Comparison of ENCODE assay signal across 9 cellular contexts in the genomic region with DNA sequence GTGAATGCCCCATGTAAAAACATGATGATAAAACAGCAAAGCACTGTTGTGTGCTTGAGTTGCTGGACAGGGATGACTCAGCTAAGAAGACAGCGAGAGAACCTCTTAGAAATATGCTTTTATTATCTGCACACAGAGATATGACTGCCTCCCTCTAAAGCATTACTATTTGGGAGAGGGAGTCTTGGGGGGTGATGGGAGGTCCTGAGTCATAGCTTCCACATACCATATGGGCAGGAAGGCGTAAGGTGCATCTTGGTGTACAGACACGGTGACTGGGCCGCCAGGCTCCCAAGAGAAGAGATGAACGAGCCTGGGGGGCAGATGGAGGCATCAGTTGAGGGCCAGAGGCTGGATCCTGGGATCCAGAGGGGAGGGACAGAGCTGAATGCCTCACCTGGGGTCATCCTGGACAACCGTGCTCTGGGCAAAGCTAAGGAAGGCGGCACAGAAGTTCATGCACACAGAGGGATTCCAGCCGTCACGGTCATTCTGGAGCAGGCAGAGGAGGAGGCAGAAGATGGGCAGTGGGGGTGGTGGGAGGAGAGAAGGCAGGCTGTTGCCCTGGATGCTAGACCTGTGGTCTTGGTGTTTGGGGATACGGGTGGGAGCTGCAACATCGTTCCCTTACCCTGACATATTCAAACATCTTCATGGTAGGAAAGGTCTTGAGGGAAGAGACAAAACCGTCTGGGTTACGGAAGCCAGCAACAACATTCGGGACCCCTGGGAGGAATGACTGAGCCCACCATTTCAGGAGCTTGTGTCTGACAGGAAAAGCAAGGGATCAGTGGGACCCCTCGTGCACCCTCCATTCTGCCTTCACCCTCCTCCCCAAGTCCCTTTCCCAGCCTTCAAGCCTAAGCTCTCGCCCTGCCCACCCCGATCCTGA. TPM values are rescaled to one million over a fixed set of nuclear protein-coding genes. Genes with fewer than 3 reads are reported as not detected.
DNase-seq lines count a peak whose midpoint lies in the region; ATAC-seq, FAIRE-seq and TF ChIP-seq lines count a peak whose summit lies in the region.
"Had no signal": no experiment of that assay in that cellular context is flagged by ENCODE, and none has a peak within 500 bp of the region (broad histone marks: within the 10 kb centered on the region; RNA-seq: fewer than 3 reads in every experiment).

No MANE protein-coding gene starts in this region.

- peaks cover 2% of the 10 kb centered on the region for H3K27me3 Mint-ChIP-seq in IgD-negative memory B cell
- no peaks in the 10 kb centered on the region for H3K27me3 Mint-ChIP-seq in MCF 10A (ENCODE audit: insufficient read depth, unreplicated experiment)

- no peak for TF ChIP-seq EP300 in neural cell (conservative IDR thresholded peaks at IDR 0.05; ENCODE audit: poor library complexity, severe bottlenecking)

- H3K9ac ChIP-seq in neural cell (ENCODE audit: low read length) = peak overlapping the region; percentile 93

- H3K4me1 Mint-ChIP-seq in IgD-negative memory B cell (peaks cover 0 to 23% (median 20%) of the 10 kb centered on the region in 3 donors), MCF 10A (ENCODE audit: insufficient read depth, unreplicated experiment) (peaks cover 21% of the 10 kb centered on the region)

- peaks cover 36% of the 10 kb centered on the region for H3K36me3 ChIP-seq in BE2C
- no peaks in the 10 kb centered on the region for H3K36me3 ChIP-seq in neural cell (ENCODE audit: insufficient read depth, low read length)
- peaks cover 15 to 29% of the 10 kb centered on the region in 2 donors for H3K36me3 ChIP-seq in small intestine (ENCODE audit: control insufficient read depth in 2 of 2, insufficient read depth in 2 of 2, low read length in 2 of 2)
- peaks cover 0 to 17% of the 10 kb centered on the region in 2 donors for H3K36me3 ChIP-seq in body of pancreas (replicated peaks in 1 of 2; ENCODE audit: insufficient read depth in 1 of 2, low read depth in 2 of 2)

- peak overlapping the region; percentile 60 to 98 (median 84) for H3K4me3 Mint-ChIP-seq in IgD-negative memory B cell
- H3K4me3 Mint-ChIP-seq in MCF 10A (ENCODE audit: unreplicated experiment) = peak overlapping the region; percentile 80

- DNase-seq in BE2C (no peak), MCF 10A (ENCODE audit: unreplicated experiment) (no peak), small intestine (no peak), NCI-H146 treated with DMSO at 0.1 percent for 48 hours (lab: John Stamatoyannopoulos, UW; ENCODE audit: unreplicated experiment) (no peak), NCI-H774 (lab: John Stamatoyannopoulos, UW) (no peak), body of pancreas (no peak)

- CTCF ChIA-PET in MCF 10A (lab: Yijun Ruan, JAX) = interaction anchor here (0.5 to 3.9 kb wide), 8 partner anchors 10 to 1604 kb away, joined by 3 to 14 read pairs (median 3); no protein-coding TSS in a partner anchor

- no peak for FAIRE-seq in small intestine (lab: Jason Lieb, UNC)

- H3K27me3 ChIP-seq in BE2C = no peaks in the 10 kb centered on the region
- H3K27me3 ChIP-seq in neural cell (ENCODE audit: insufficient read depth, low read depth, low read length) = no peaks in the 10 kb centered on the region
- no peaks in the 10 kb centered on the region for H3K27me3 ChIP-seq in small intestine (ENCODE audit: control insufficient read depth in 2 of 2, insufficient read depth in 2 of 2, low read length in 2 of 2)
- H3K27me3 ChIP-seq in body of pancreas = no peaks in the 10 kb centered on the region

- no peaks in the 10 kb centered on the region for H3K9me2 ChIP-seq in neural cell (ENCODE audit: insufficient read depth, low read length)

- H3K4me3 ChIP-seq in BE2C (ENCODE audit: low read depth, low read length) = peak overlapping the region; percentile 82
- H3K4me3 ChIP-seq in neural cell (ENCODE audit: low read length) = peak overlapping the region; percentile 95
- H3K4me3 ChIP-seq in small intestine (ENCODE audit: low read depth in 1 of 2, low read length in 2 of 2) = no peak overlapping the region
- no peak overlapping the region for H3K4me3 ChIP-seq in body of pancreas
- H3K4me3 ChIP-seq: lung had no signal

- TF ChIP-seq CTCF in BE2C (IDR thresholded peaks at IDR 0.05; ENCODE audit: low read depth, low read length) = no peak
- TF ChIP-seq CTCF in MCF 10A (IDR thresholded peaks at IDR 0.05; ENCODE audit: unreplicated experiment) = no peak
- no peak for TF ChIP-seq CTCF in neural cell (IDR thresholded peaks at IDR 0.05; ENCODE audit: poor library complexity, severe bottlenecking)
- no peak for TF ChIP-seq CTCF in body of pancreas (IDR thresholded peaks at IDR 0.05)

- H3K4me2 ChIP-seq in neural cell (ENCODE audit: low read length) = no peak overlapping the region

- H3K27ac ChIP-seq in neural cell (ENCODE audit: low read length) = no peak overlapping the region
- H3K27ac ChIP-seq in small intestine (ENCODE audit: low read depth in 1 of 2, low read length in 1 of 2) = no peak overlapping the region
- H3K27ac ChIP-seq in body of pancreas = peak overlapping the region in 2 of 4 donors; percentile 95

- TF ChIP-seq POLR2A in body of pancreas (IDR thresholded peaks at IDR 0.05) = no peak

- H3K9me3 Mint-ChIP-seq in IgD-negative memory B cell (no peaks in the 10 kb centered on the region), MCF 10A (ENCODE audit: unreplicated experiment) (no peaks in the 10 kb centered on the region)

- H3K9me3 ChIP-seq in BE2C (no peaks in the 10 kb centered on the region), neural cell (ENCODE audit: low read length) (no peaks in the 10 kb centered on the region), small intestine (ENCODE audit: control insufficient read depth, low read depth) (no peaks in the 10 kb centered on the region), body of pancreas (no peaks in the 10 kb centered on the region)

- POLR2A ChIA-PET in MCF 10A (lab: Yijun Ruan, JAX) = interaction anchor here (0.6 to 6.9 kb wide), 11 partner anchors 8 to 309 kb away, joined by 3 to 109 read pairs (median 9); partner anchors contain the start of genes ATF6B, C6orf47, CFB and EHMT2

- TF ChIP-seq RAD21 in neural cell (conservative IDR thresholded peaks at IDR 0.05) = no peak

- H3K36me3 Mint-ChIP-seq in IgD-negative memory B cell (peaks cover 9% of the 10 kb centered on the region), MCF 10A (ENCODE audit: insufficient read depth, unreplicated experiment) (peaks cover 85% of the 10 kb centered on the region)

- intact Hi-C loops in MCF 10A (cut with micrococcal nuclease) (loop anchor here (10.0 kb wide), 1 partner anchor 185 kb away; the partner anchor contains the start of genes PPT2 and PRRT1), body of pancreas (cut with DNase I) (no loop called here)

- H3K27ac Mint-ChIP-seq in IgD-negative memory B cell = peak overlapping the region; percentile 86 to 100 (median 99)
- peak overlapping the region; percentile 100 for H3K27ac Mint-ChIP-seq in MCF 10A (ENCODE audit: low read depth, unreplicated experiment)

- no peak overlapping the region for H2AFZ ChIP-seq in neural cell (ENCODE audit: low read depth, low read length)

- peaks cover 22% of the 10 kb centered on the region for H3K79me2 ChIP-seq in neural cell (replicated peaks; ENCODE audit: insufficient read depth, low read length)

- H3K4me1 ChIP-seq in BE2C (no peaks in the 10 kb centered on the region), small intestine (ENCODE audit: control insufficient read depth in 2 of 2, insufficient read depth in 1 of 2, low read depth in 1 of 2, low read length in 1 of 2) (peaks cover 2 to 7% of the 10 kb centered on the region in 2 donors), body of pancreas (peaks cover 30% of the 10 kb centered on the region)

- no TSS peak for BruUV-seq in MCF 10A (replicated peaks; lab: Mats Ljungman, UMichigan)

- ATAC-seq in body of pancreas = no peak

- WGBS in small intestine, 3 donors = 77 to 81% (median 78%) methylated on average over 17 of the region's 17 CpGs
- 67 to 74% methylated on average over 17 of the region's 17 CpGs for WGBS in body of pancreas, 2 donors

- H3F3A ChIP-seq in neural cell (ENCODE audit: insufficient read depth, low read length, poor library complexity, severe bottlenecking) = no peaks in the 10 kb centered on the region

- no peaks in the 10 kb centered on the region for H4K20me1 ChIP-seq in neural cell (ENCODE audit: insufficient read depth)

TF ChIP-seq in neural cell, 6 proteins besides CTCF, POLR2A, EP300 and RAD21 (continues in another document):
- TF ChIP-seq SMC3 (conservative IDR thresholded peaks at IDR 0.05; ENCODE audit: poor library complexity) (no peak), POLR2AphosphoS5 (IDR thresholded peaks at IDR 0.05) (no peak), MXI1 (conservative IDR thresholded peaks at IDR 0.05; ENCODE audit: poor library complexity, severe bottlenecking) (no peak), TAF1 (IDR thresholded peaks at IDR 0.05; ENCODE audit: low read depth) (no peak)

RNA-seq across cellular contexts. Expression of gene DXO, which starts 2.0 kb away (rescaled TPM):
- polyA plus RNA-seq in BE2C (2012; ENCODE audit: insufficient read depth, insufficient read length, low read depth) = 42.4 TPM
- polyA plus RNA-seq in IgD-negative memory B cell = 16.2 TPM
- total RNA-seq in MCF 10A (2022) = 39.1 and 41.4 TPM in 2 replicates
- polyA plus RNA-seq in neural cell = 20.0 and 29.2 TPM in 2 replicates
- polyA minus RNA-seq in neural cell = 13.8 and 18.3 TPM in 2 replicates
- polyA plus RNA-seq in small intestine = 10 to 100 TPM; 14.1 to 16.1 (median 15.9) TPM
- 10 to 100 TPM; 16.9 to 26.0 TPM for total RNA-seq in body of pancreas

RNA-seq across cellular contexts. Expression of gene SKIC2, which starts 11.0 kb away (rescaled TPM):
- 118 TPM for polyA plus RNA-seq in BE2C (2012; ENCODE audit: insufficient read depth, insufficient read length, low read depth)
- 12.7 TPM for polyA plus RNA-seq in IgD-negative memory B cell
- total RNA-seq in MCF 10A (2022) = 53.1 and 66.2 TPM in 2 replicates
- 48.2 and 51.7 TPM in 2 replicates for polyA plus RNA-seq in neural cell
- 45.5 and 46.0 TPM in 2 replicates for polyA minus RNA-seq in neural cell
- 100 to 1,000 TPM in 2 of 3 donors, 10 to 100 TPM in 1; 59.7 to 171 (median 112) TPM for polyA plus RNA-seq in small intestine
- 10 to 100 TPM; 30.9 to 52.1 TPM for total RNA-seq in body of pancreas

RNA-seq across cellular contexts. Expression of gene NELFE, which starts 11.2 kb away (rescaled TPM):
- polyA plus RNA-seq in BE2C (2012; ENCODE audit: insufficient read depth, insufficient read length, low read depth) = 185 TPM
- 51.3 TPM for polyA plus RNA-seq in IgD-negative memory B cell
- total RNA-seq in MCF 10A (2022) = 90.7 and 113 TPM in 2 replicates
- 103 and 117 TPM in 2 replicates for polyA plus RNA-seq in neural cell
- polyA minus RNA-seq in neural cell = 59.7 and 63.5 TPM in 2 replicates
- polyA plus RNA-seq in small intestine = 10 to 100 TPM; 55.6 to 62.6 (median 55.7) TPM
- 10 to 100 TPM; 38.9 to 39.9 TPM for total RNA-seq in body of pancreas

RNA-seq across cellular contexts. Expression of gene C4A, which starts 11.9 kb away (rescaled TPM):
- polyA plus RNA-seq in BE2C (2012; ENCODE audit: insufficient read depth, insufficient read length, low read depth) = 3.4 TPM
- polyA plus RNA-seq in IgD-negative memory B cell = 0.23 TPM
- total RNA-seq in MCF 10A (2022) = 7.7 and 16.2 TPM in 2 replicates
- 4.4 and 7.2 TPM in 2 replicates for polyA plus RNA-seq in neural cell
- 7.1 TPM in 2 replicates for polyA minus RNA-seq in neural cell
- polyA plus RNA-seq in small intestine = 10 to 100 TPM in 2 of 3 donors, 1 to 10 TPM in 1; 4.0 to 31.1 (median 21.1) TPM
- 10 to 100 TPM; 60.3 to 65.9 TPM for total RNA-seq in body of pancreas

RNA-seq across cellular contexts. Expression of gene CFB, which starts 24.1 kb away (rescaled TPM):
- 0.71 TPM for polyA plus RNA-seq in BE2C (2012; ENCODE audit: insufficient read depth, insufficient read length, low read depth)
- polyA plus RNA-seq in IgD-negative memory B cell = not detected
- 24.5 and 24.6 TPM in 2 replicates for total RNA-seq in MCF 10A (2022)
- 0.97 TPM in 1 of 2 replicates, not detected in the other for polyA plus RNA-seq in neural cell
- 0.49 and 0.58 TPM in 2 replicates for polyA minus RNA-seq in neural cell
- 100 to 1,000 TPM in 1 of 3 donors, 10 to 100 TPM in 2; 72.1 to 141 (median 89.0) TPM for polyA plus RNA-seq in small intestine
- total RNA-seq in body of pancreas = 10 to 100 TPM; 21.0 to 33.9 TPM

Comparison
In these comparisons a context has a peak if more than half of its experiments do, and no peak if none do; other contexts are left out.
1. H3K4me3 ChIP-seq: peak in BE2C (single experiment) and neural cell (single experiment); none in small intestine (0 of 2) and body of pancreas (0 of 2).